12 cellular contexts compared by ENCODE assay signal in the genomic region with DNA sequence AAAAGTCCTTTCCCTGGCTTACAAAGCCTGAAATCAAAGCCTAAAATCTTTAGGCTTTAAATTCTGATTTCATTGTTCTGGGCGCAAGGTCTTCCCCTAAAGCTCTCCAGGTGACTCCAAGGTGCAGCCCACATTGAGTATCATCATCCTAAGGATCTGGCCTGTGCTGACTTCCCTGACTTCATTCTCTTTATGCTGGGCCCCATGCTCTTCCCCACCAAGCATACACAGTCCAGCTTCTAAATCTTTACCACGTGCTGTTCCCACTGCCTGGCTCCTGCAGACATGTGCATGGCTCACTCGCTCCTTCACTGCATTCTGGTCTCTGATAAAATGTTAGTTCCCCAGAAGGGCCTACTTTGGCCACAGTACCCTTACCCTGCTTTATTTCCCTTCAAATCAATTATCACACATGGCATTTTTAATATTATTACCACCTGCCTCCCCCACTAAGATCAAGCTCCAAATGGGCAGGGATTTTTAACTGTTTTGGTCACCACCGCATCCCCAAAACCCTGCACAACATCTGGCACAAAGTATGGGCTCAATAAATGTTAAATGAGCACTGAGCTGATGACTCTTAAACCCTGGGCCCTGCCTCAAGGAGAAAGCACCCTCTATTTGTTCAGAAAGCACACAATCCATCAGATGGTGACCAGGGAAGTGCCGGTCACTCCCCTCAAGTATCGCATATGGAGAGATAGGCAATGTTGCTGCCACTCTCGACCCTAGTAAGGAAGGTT. TPM values are rescaled to one million over a fixed set of nuclear protein-coding genes. Genes with fewer than 3 reads are reported as not detected.
A peak's percentile ranks its signal among the peaks of the same experiment; 100 is the strongest.
DNase-seq lines count a peak whose midpoint lies in the region; ATAC-seq and TF ChIP-seq lines count a peak whose summit lies in the region.
"Had no signal": no experiment of that assay in that cellular context is flagged by ENCODE, and none has a peak within 500 bp of the region (broad histone marks: within the 10 kb centered on the region; RNA-seq: fewer than 3 reads in every experiment).

No MANE protein-coding gene starts in this region.

- TF ChIP-seq CTCF in A673 (conservative IDR thresholded peaks at IDR 0.05; ENCODE audit: low read depth, low read length) = no peak

- H3K9me3 ChIP-seq in A673 (ENCODE audit: low read depth, low read length, poor library complexity, severe bottlenecking) (no peaks in the 10 kb centered on the region), GM23248 (ENCODE audit: low read depth) (no peaks in the 10 kb centered on the region)

- no peak overlapping the region for H3K4me3 ChIP-seq in A673 (ENCODE audit: low read depth, low read length, poor library complexity, severe bottlenecking)
- H3K4me3 ChIP-seq in GM23248 = peak overlapping the region; percentile 91
- no peak overlapping the region for H3K4me3 ChIP-seq in mesendoderm (ENCODE audit: low read length)

- no peaks in the 10 kb centered on the region for H3F3A ChIP-seq in GM23248 (ENCODE audit: insufficient read depth)

- peaks cover 34% of the 10 kb centered on the region for H3K4me1 ChIP-seq in A673 (ENCODE audit: insufficient read depth, low read length, poor library complexity, severe bottlenecking)
- peaks cover 28% of the 10 kb centered on the region for H3K4me1 ChIP-seq in GM23248 (ENCODE audit: insufficient read depth)
- peaks cover 15% of the 10 kb centered on the region for H3K4me1 ChIP-seq in mesendoderm (ENCODE audit: control insufficient read depth, low read depth, low read length)

- CTCF ChIA-PET in A673 (lab: Charles Lee) = interaction anchor here (0.6 to 1.2 kb wide), 3 partner anchors 9 to 367 kb away, joined by 3 to 4 read pairs (median 3); a partner anchor contains a TSS
- CTCF ChIA-PET in activated CD4-positive, alpha-beta memory T cell treated with anti-CD3 and anti-CD28 coated beads, Interleukin-2, amount 10 ng/mL, durations not matched to agents 7 days and 5 days (lab: Charles Lee) = interaction anchor here (0.6 to 7.6 kb wide), 23 partner anchors 9 to 441 kb away, joined by 3 to 114 read pairs (median 5); a partner anchor contains a TSS

- peak overlapping the region; percentile 51 for H3K4me3 Mint-ChIP-seq in activated CD4-positive, alpha-beta memory T cell treated with anti-CD3 and anti-CD28 coated beads, Interleukin-2, amount 10 ng/mL, durations not matched to agents 7 days and 5 days

- peaks cover 83% of the 10 kb centered on the region for H3K79me2 ChIP-seq in GM23248 (ENCODE audit: insufficient read depth)
- H3K79me2 ChIP-seq in mesendoderm (ENCODE audit: control insufficient read depth, insufficient read depth, low read length) = peaks cover 74% of the 10 kb centered on the region

- H3K27ac ChIP-seq in A673 (ENCODE audit: low read depth, low read length, poor library complexity, severe bottlenecking) = peak overlapping the region; percentile 17
- H3K27ac ChIP-seq in GM23248 = peak overlapping the region; percentile 74; the same call in 1 of the 2 replicates
- H3K27ac ChIP-seq in mesendoderm (ENCODE audit: low read depth, low read length) = no peak overlapping the region

- no peak overlapping the region for H3K56ac ChIP-seq in mesendoderm (ENCODE audit: low read length)

- H3K27me3 Mint-ChIP-seq in activated CD4-positive, alpha-beta memory T cell treated with anti-CD3 and anti-CD28 coated beads, Interleukin-2, amount 10 ng/mL, durations not matched to agents 7 days and 5 days = no peaks in the 10 kb centered on the region

- intact Hi-C loops in A673 (cut with micrococcal nuclease; ENCODE audit: unreplicated experiment) = no loop called here

- H3K23ac ChIP-seq in mesendoderm (ENCODE audit: low read length) = no peak overlapping the region

- no peak for ATAC-seq in HG02623 (IDR thresholded peaks at IDR 0.05; ENCODE audit: unreplicated experiment)

- H3K4ac ChIP-seq in mesendoderm (ENCODE audit: low read depth, low read length) = no peak overlapping the region

- POLR2A ChIA-PET in A673 (lab: Charles Lee; ENCODE audit: low non-redundant PET) = no interaction called here
- POLR2A ChIA-PET in activated CD4-positive, alpha-beta memory T cell treated with anti-CD3 and anti-CD28 coated beads, Interleukin-2, amount 10 ng/mL, durations not matched to agents 7 days and 5 days (lab: Charles Lee) = interaction anchor here (0.6 to 5.8 kb wide), 9 partner anchors 7 to 444 kb away, joined by 3 to 62 read pairs (median 4); a partner anchor contains a TSS

- no peak overlapping the region for H2BK15ac ChIP-seq in mesendoderm (replicated peaks; ENCODE audit: low read depth)

- H3K9ac ChIP-seq in GM23248 (peak overlapping the region; percentile 89; the same call in 1 of the 2 replicates), mesendoderm (ENCODE audit: low read length) (peak overlapping the region; percentile 13)

- H2BK5ac ChIP-seq in mesendoderm (ENCODE audit: low read length) = no peak overlapping the region

- H4K8ac ChIP-seq in mesendoderm (ENCODE audit: low read depth, low read length) = no peak overlapping the region

- no peaks in the 10 kb centered on the region for H4K20me1 ChIP-seq in GM23248 (ENCODE audit: insufficient read depth)

- H3K36me3 ChIP-seq in A673 (ENCODE audit: insufficient read depth, low read length, poor library complexity, severe bottlenecking) (peaks cover 27% of the 10 kb centered on the region), GM23248 (ENCODE audit: low read depth) (peaks cover 12% of the 10 kb centered on the region), mesendoderm (ENCODE audit: control insufficient read depth, insufficient read depth, low read length) (peaks cover 8% of the 10 kb centered on the region)

- no peak overlapping the region for H3K18ac ChIP-seq in mesendoderm (ENCODE audit: low read length)

- H3K36me3 Mint-ChIP-seq in activated CD4-positive, alpha-beta memory T cell treated with anti-CD3 and anti-CD28 coated beads, Interleukin-2, amount 10 ng/mL, durations not matched to agents 7 days and 5 days (ENCODE audit: low read depth) = peaks cover 19% of the 10 kb centered on the region

- no peaks in the 10 kb centered on the region for H3K9me2 ChIP-seq in GM23248 (ENCODE audit: insufficient read depth)

- peak overlapping the region; percentile 80 for H3K27ac Mint-ChIP-seq in activated CD4-positive, alpha-beta memory T cell treated with anti-CD3 and anti-CD28 coated beads, Interleukin-2, amount 10 ng/mL, durations not matched to agents 7 days and 5 days

- H3K4me1 Mint-ChIP-seq in activated CD4-positive, alpha-beta memory T cell treated with anti-CD3 and anti-CD28 coated beads, Interleukin-2, amount 10 ng/mL, durations not matched to agents 7 days and 5 days = peaks cover 51% of the 10 kb centered on the region

- no peak overlapping the region for H2AFZ ChIP-seq in GM23248

- H3K27me3 ChIP-seq in A673 (replicated peaks; ENCODE audit: insufficient read depth, low read depth, low read length, poor library complexity) (no peaks in the 10 kb centered on the region), GM23248 (replicated peaks; ENCODE audit: insufficient read depth) (no peaks in the 10 kb centered on the region), mesendoderm (ENCODE audit: insufficient read depth, low read length, poor library complexity) (no peaks in the 10 kb centered on the region)

- no peak overlapping the region for H4K5ac ChIP-seq in mesendoderm (ENCODE audit: low read length)

- H2BK120ac ChIP-seq in mesendoderm (ENCODE audit: low read depth, low read length) = no peak overlapping the region

- no peaks in the 10 kb centered on the region for H3K9me3 Mint-ChIP-seq in activated CD4-positive, alpha-beta memory T cell treated with anti-CD3 and anti-CD28 coated beads, Interleukin-2, amount 10 ng/mL, durations not matched to agents 7 days and 5 days

- H3K4me2 ChIP-seq in GM23248 (ENCODE audit: unreplicated experiment) (peak overlapping the region; percentile 90), mesendoderm (ENCODE audit: low read length) (no peak overlapping the region)

- peaks cover 22% of the 10 kb centered on the region for H3K79me1 ChIP-seq in mesendoderm (ENCODE audit: low read length)

- DNase-seq in A673 (ENCODE audit: low spot score) (no peak), GM23248 (no peak), mesendoderm (no peak), anterior cingulate cortex (lab: John Stamatoyannopoulos, UW) (no peak), NCI-H1694 treated with DMSO at 0.1 percent for 48 hours (lab: John Stamatoyannopoulos, UW) (no peak), Ammon's horn (ENCODE audit: low spot score) (no peak)
- no peak for DNase-seq in activated CD4-positive, alpha-beta memory T cell treated with anti-CD3 and anti-CD28 coated beads, Interleukin-2, amount 10 ng/mL, durations not matched to agents 7 days and 5 days
- DNase-seq: activated effector memory CD4-positive, alpha-beta T cell treated with anti-CD3 and anti-CD28 coated beads, Interleukin-2, amount 50 U/mL, for 16 hours; effector memory CD4-positive, alpha-beta T cell; KG1; T-helper 9 cell had no signal

- WGBS in GM23248 (ENCODE audit: low coverage in 1 of 2, low lambda C conversion rate in 2 of 2, missing lambda C conversion rate in 2 of 2), 2 experiments = 75 to 80% methylated on average over 7 of the region's 7 CpGs
- WGBS in mesendoderm (ENCODE audit: extremely low coverage, insufficient coverage, low lambda C conversion rate) = no CpG with 5 or more reads among the region's 7 CpGs

- BruUV-seq in A673 (replicated peaks; lab: Mats Ljungman, UMichigan) = no TSS peak

- in situ Hi-C loops in GM23248 (cut with MboI) = no loop called here

- no peak overlapping the region for H2AK5ac ChIP-seq in mesendoderm (ENCODE audit: low read length)

RNA-seq across cellular contexts. Expression of a gene that starts 3.3 kb away (rescaled TPM):
- total RNA-seq in A673 (2021) = 573 and 581 TPM in 2 replicates
- 59.3 and 66.9 TPM in 2 replicates for total RNA-seq in GM23248 (2014; rRNA removed; shearing (Covaris generic))
- polyA plus RNA-seq in GM23248 (2016; fragmentation: Nextera tagmentation; extraction: Ambion mirVana) = 61.1 and 63.9 TPM in 2 replicates
- total RNA-seq in activated CD4-positive, alpha-beta memory T cell treated with anti-CD3 and anti-CD28 coated beads, Interleukin-2, amount 10 ng/mL, durations not matched to agents 7 days and 5 days = 100 to 1,000 TPM; 294 to 302 TPM
- 572 TPM for polyA plus RNA-seq in mesendoderm (2013, experiment 1 of 2)
- 587 TPM for polyA plus RNA-seq in mesendoderm (2013, experiment 2 of 2)

RNA-seq across cellular contexts. Expression of a gene that starts 8.9 kb away (rescaled TPM):
- total RNA-seq in A673 (2021) = 16.0 and 19.0 TPM in 2 replicates
- total RNA-seq in GM23248 (2014; rRNA removed; shearing (Covaris generic)) = 9.4 and 11.1 TPM in 2 replicates
- polyA plus RNA-seq in GM23248 (2016; fragmentation: Nextera tagmentation; extraction: Ambion mirVana) = 14.9 and 15.0 TPM in 2 replicates
- total RNA-seq in activated CD4-positive, alpha-beta memory T cell treated with anti-CD3 and anti-CD28 coated beads, Interleukin-2, amount 10 ng/mL, durations not matched to agents 7 days and 5 days = 10 to 100 TPM; 13.8 to 14.2 TPM
- polyA plus RNA-seq in mesendoderm (2013, experiment 1 of 2) = 5.9 TPM
- polyA plus RNA-seq in mesendoderm (2013, experiment 2 of 2) = 5.9 TPM
